Comparison of ENCODE assay signal across 8 cellular contexts in the genomic region with DNA sequence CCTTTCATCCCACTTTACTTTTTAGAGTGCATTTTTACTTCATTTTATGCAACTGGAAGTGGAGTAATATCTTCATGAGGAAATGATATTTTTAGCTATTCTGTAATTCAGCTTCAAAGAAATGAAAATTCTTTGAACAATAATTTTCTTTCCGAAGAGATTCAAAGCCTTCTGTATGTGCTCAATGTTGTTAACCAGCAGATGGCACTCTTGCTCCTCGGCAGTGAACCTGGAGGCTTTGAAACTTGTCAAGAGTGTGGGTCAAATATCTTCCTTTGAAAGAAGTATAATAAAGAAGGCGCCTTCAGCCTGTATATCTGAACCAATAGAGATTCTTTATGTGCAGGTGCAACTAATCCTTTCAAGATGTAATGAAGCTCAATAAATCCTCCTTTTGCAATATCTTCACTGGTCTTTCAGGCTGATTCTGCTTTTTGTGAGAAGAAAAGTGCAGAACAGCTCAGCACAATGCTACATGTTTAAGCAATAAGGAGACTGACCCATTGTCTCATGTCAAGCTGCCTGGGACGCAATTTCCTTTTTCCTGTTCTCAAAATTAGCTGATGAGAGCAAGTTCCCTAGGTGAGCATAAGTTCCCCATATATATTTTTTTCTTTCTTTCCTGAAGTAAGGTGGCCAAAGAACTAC.
DNase-seq lines count a peak whose midpoint lies in the region; ATAC-seq and TF ChIP-seq lines count a peak whose summit lies in the region.

No MANE protein-coding gene starts in this region.

- H3K9ac ChIP-seq in DND-41 (ENCODE audit: low read depth, low read length): no peak overlapping the region

- DNase-seq in DND-41 (peak; percentile 56), NCI-H82 treated with DMSO at 0.1 percent for 48 hours (lab: John Stamatoyannopoulos, UW; ENCODE audit: unreplicated experiment) (peak; percentile 31), fibroblast of pulmonary artery (ENCODE audit: low read depth) (peak; percentile 85), DMS79 (lab: John Stamatoyannopoulos, UW) (no peak)
- peak; percentile 32 for DNase-seq in activated CD8-positive, alpha-beta memory T cell treated with anti-CD3 and anti-CD28 coated beads, Interleukin-2, amount 50 U/mL, for 4 hours

- no peaks in the 10 kb centered on the region for H4K20me1 ChIP-seq in DND-41 (ENCODE audit: insufficient read depth, low read length)

- TF ChIP-seq CTCF in DND-41 (IDR thresholded peaks at IDR 0.05; ENCODE audit: borderline replicate concordance, extremely low read depth, low read length, poor library complexity, severe bottlenecking) (peak; percentile 82), fibroblast of pulmonary artery (IDR thresholded peaks at IDR 0.05; ENCODE audit: low read length, missing control alignments) (peak; percentile 98), neutrophil (IDR thresholded peaks at IDR 0.05) (no peak)

- H3K4me3 ChIP-seq in DND-41 (ENCODE audit: low read depth in 1 of 2, low read length in 2 of 2) (no peak overlapping the region), fibroblast of pulmonary artery (replicated peaks; ENCODE audit: low read depth, low read length) (no peak overlapping the region), neutrophil (ENCODE audit: low read depth in 1 of 2, low read length in 1 of 2) (peak overlapping the region in 1 of 2 experiments; percentile 15)

- H3K9me3 ChIP-seq in DND-41 (ENCODE audit: insufficient read depth, low read length, severe bottlenecking): no peaks in the 10 kb centered on the region
- no peaks in the 10 kb centered on the region for H3K9me3 ChIP-seq in neutrophil

- H3K4me2 ChIP-seq in DND-41 (ENCODE audit: insufficient read depth, low read length): no peak overlapping the region

- H3K36me3 ChIP-seq in DND-41 (ENCODE audit: insufficient read depth, low read length): no peaks in the 10 kb centered on the region
- no peaks in the 10 kb centered on the region for H3K36me3 ChIP-seq in neutrophil

- H3K27me3 ChIP-seq in DND-41 (ENCODE audit: insufficient read depth, low read length, poor library complexity) (no peaks in the 10 kb centered on the region), neutrophil (no peaks in the 10 kb centered on the region)

- H3K79me2 ChIP-seq in DND-41 (ENCODE audit: insufficient read depth, low read length): no peaks in the 10 kb centered on the region

- H3K4me1 ChIP-seq in DND-41 (ENCODE audit: insufficient read depth, low read length) (no peaks in the 10 kb centered on the region), neutrophil (ENCODE audit: control insufficient read depth in 1 of 2, insufficient read depth in 1 of 2, low read depth in 1 of 2, low read length in 1 of 2) (peaks cover 28 to 34% of the 10 kb centered on the region in 2 experiments)

- no peak overlapping the region for H3K27ac ChIP-seq in DND-41 (ENCODE audit: low read length)
- H3K27ac ChIP-seq in neutrophil: peak overlapping the region; percentile 81

- H2AFZ ChIP-seq in DND-41 (ENCODE audit: low read depth, low read length): no peak overlapping the region

- ATAC-seq in DND-41 (ENCODE audit: insufficient read depth, low read depth): peak; percentile 83
- peak; percentile 90 for ATAC-seq in GM21360 (IDR thresholded peaks at IDR 0.05; ENCODE audit: unreplicated experiment)
- ATAC-seq in HG03575 (IDR thresholded peaks at IDR 0.05; ENCODE audit: extremely low read depth, insufficient number of reproducible peaks, low FRiP score, unreplicated experiment): peak; percentile 78
